10 cellular contexts compared by ENCODE assay signal in genomic region chr11:128476729-128477128, GRCh38.
A peak's percentile ranks its signal among the peaks of the same experiment; 100 is the strongest.
DNase-seq lines count a peak whose midpoint lies in the region; ATAC-seq and TF ChIP-seq lines count a peak whose summit lies in the region.
"Had no signal": no experiment of that assay in that cellular context is flagged by ENCODE, and none has a peak within 500 bp of the region (broad histone marks: within the 10 kb centered on the region; RNA-seq: fewer than 3 reads in every experiment).

No MANE protein-coding gene starts in this region.

- H3K27me3 Mint-ChIP-seq in activated T-helper 17 cell treated with anti-CD3 and anti-CD28 coated beads, Interleukin-2, amount 50 U/mL, for 72 hours: no peaks in the 10 kb centered on the region

- TF ChIP-seq CTCF in lower lobe of right lung (IDR thresholded peaks at IDR 0.05) (no peak), upper lobe of right lung (IDR thresholded peaks at IDR 0.05) (no peak), lower leg skin (IDR thresholded peaks at IDR 0.05) (no peak)

- H3K4me1 Mint-ChIP-seq in activated T-helper 17 cell treated with anti-CD3 and anti-CD28 coated beads, Interleukin-2, amount 50 U/mL, for 72 hours: peaks cover 89% of the 10 kb centered on the region

- peaks cover 100% of the 10 kb centered on the region for H3K36me3 Mint-ChIP-seq in activated T-helper 17 cell treated with anti-CD3 and anti-CD28 coated beads, Interleukin-2, amount 50 U/mL, for 72 hours (ENCODE audit: low read depth)

- H3K9me3 Mint-ChIP-seq in activated T-helper 17 cell treated with anti-CD3 and anti-CD28 coated beads, Interleukin-2, amount 50 U/mL, for 72 hours: no peaks in the 10 kb centered on the region

- H3K27ac ChIP-seq in right cardiac atrium (ENCODE audit: low read length) (no peak overlapping the region), lower lobe of right lung (peak overlapping the region; percentile 33), upper lobe of right lung (no peak overlapping the region)

- intact Hi-C loops in left cardiac atrium (cut with DNase I) (no loop called here), right cardiac atrium (cut with DNase I) (no loop called here), lower lobe of right lung (cut with DNase I) (no loop called here), upper lobe of right lung (cut with DNase I) (no loop called here), lower leg skin (cut with DNase I; ENCODE audit: low total_unique reads) (no loop called here)

- no peaks in the 10 kb centered on the region for H3K9me3 ChIP-seq in right cardiac atrium (ENCODE audit: control insufficient read depth, low read length)
- H3K9me3 ChIP-seq in lower lobe of right lung: no peaks in the 10 kb centered on the region
- no peaks in the 10 kb centered on the region for H3K9me3 ChIP-seq in upper lobe of right lung
- H3K9me3 ChIP-seq: uterus had no signal

- H3K4me3 Mint-ChIP-seq in activated T-helper 17 cell treated with anti-CD3 and anti-CD28 coated beads, Interleukin-2, amount 50 U/mL, for 72 hours: peak overlapping the region; percentile 99

- peaks cover 28% of the 10 kb centered on the region for H3K4me1 ChIP-seq in right cardiac atrium (ENCODE audit: control insufficient read depth, insufficient read depth, low read length)
- H3K4me1 ChIP-seq in lower lobe of right lung: peaks cover 90% of the 10 kb centered on the region
- H3K4me1 ChIP-seq in upper lobe of right lung: peaks cover 91% of the 10 kb centered on the region

- H3K4me3 ChIP-seq in right cardiac atrium (ENCODE audit: low read length): no peak overlapping the region
- no peak overlapping the region for H3K4me3 ChIP-seq in lower lobe of right lung
- no peak overlapping the region for H3K4me3 ChIP-seq in upper lobe of right lung
- no peak overlapping the region for H3K4me3 ChIP-seq in lower leg skin (ENCODE audit: low read depth, poor library complexity, severe bottlenecking)
- H3K4me3 ChIP-seq: uterus had no signal

- no peaks in the 10 kb centered on the region for H3K27me3 ChIP-seq in right cardiac atrium (ENCODE audit: control insufficient read depth, insufficient read depth)
- no peaks in the 10 kb centered on the region for H3K27me3 ChIP-seq in lower lobe of right lung (ENCODE audit: low read depth)
- H3K27me3 ChIP-seq in upper lobe of right lung: no peaks in the 10 kb centered on the region
- H3K27me3 ChIP-seq: uterus had no signal

- H3K36me3 ChIP-seq in lower lobe of right lung (peaks cover 68% of the 10 kb centered on the region), upper lobe of right lung (peaks cover 43% of the 10 kb centered on the region)
- H3K36me3 ChIP-seq: uterus had no signal

- WGBS in right cardiac atrium: 69% methylated on average over 7 of the region's 7 CpGs
- 42 to 53% methylated on average over 7 of the region's 7 CpGs for WGBS in lower leg skin, 2 donors

- H3K27ac Mint-ChIP-seq in activated T-helper 17 cell treated with anti-CD3 and anti-CD28 coated beads, Interleukin-2, amount 50 U/mL, for 72 hours: peak overlapping the region; percentile 100

- DNase-seq in left cardiac atrium: peak; percentile 37
- no peak for DNase-seq in right cardiac atrium
- DNase-seq in lower lobe of right lung: no peak
- no peak for DNase-seq in upper lobe of right lung
- DNase-seq in RPMI8226: no peak
- DNase-seq in lower leg skin (ENCODE audit: low spot score in 2 of 2): no peak
- DNase-seq: uterus had no signal

- no peak for TF ChIP-seq POLR2A in lower leg skin (IDR thresholded peaks at IDR 0.05)

- ATAC-seq in left cardiac atrium: peak; percentile 20 to 37
- no peak for ATAC-seq in right cardiac atrium
- peak; percentile 33 for ATAC-seq in activated T-helper 17 cell treated with anti-CD3 and anti-CD28 coated beads, Interleukin-2, amount 50 U/mL, for 72 hours (replicated peaks)
- peak; percentile 60 to 72 for ATAC-seq in lower lobe of right lung
- ATAC-seq in upper lobe of right lung: peak; percentile 77
- no peak for ATAC-seq in GM21619 (IDR thresholded peaks at IDR 0.05; ENCODE audit: unreplicated experiment)
- ATAC-seq: HCT116 had no signal

Comparison
In these comparisons a context has a peak if more than half of its experiments do, and no peak if none do; other contexts are left out.
1. ATAC-seq: peak in left cardiac atrium (2 of 2), activated T-helper 17 cell treated with anti-CD3 and anti-CD28 coated beads, Interleukin-2, amount 50 U/mL, for 72 hours (single experiment), lower lobe of right lung (2 of 2) and upper lobe of right lung (single experiment); none in right cardiac atrium (0 of 2) and GM21619 (single experiment).